Comparison of ENCODE assay signal across 29 cellular contexts in the genomic region with DNA sequence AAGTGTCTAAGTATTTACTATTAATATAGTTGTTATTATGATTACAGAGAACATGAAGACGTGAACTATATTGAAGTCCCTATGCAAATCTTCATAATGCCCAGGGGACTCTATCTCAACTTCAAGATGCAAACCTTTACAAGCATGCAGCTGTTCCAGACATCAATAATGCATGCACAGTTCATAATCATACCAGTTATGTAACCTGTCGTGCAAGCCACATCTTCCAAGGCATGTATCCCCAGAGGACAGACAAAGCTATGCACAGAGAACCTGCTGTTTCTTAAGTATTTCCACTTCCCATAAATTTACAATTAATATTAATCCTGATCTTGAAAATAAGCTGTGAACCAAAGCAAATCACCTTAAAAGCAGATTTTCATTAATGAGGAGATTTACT.
"Had no signal": no experiment of that assay in that cellular context is flagged by ENCODE, and none has a peak within 500 bp of the region (broad histone marks: within the 10 kb centered on the region; RNA-seq: fewer than 3 reads in every experiment).

No MANE protein-coding gene starts in this region.

- H3K4me3 Mint-ChIP-seq: immature natural killer cell; memory B cell; naive thymus-derived CD4-positive, alpha-beta T cell; natural killer cell treated with Interleukin-12 subunit alpha and Interleukin-12 subunit beta and Interleukin-15 and Interleukin-18, amount 100 ng/mL, for 72 hours; neural crest cell; stimulated activated naive B cell treated with anti-CD40 and anti-IgM and Interleukin-4, amounts not matched to agents 10 μg/mL and 1 μg/mL and 100 μg/mL, for 72 hours had no signal

- H3K36me3 ChIP-seq: left ventricle myocardium inferior, neutrophil, right atrium auricular region, right lobe of liver, stomach, thyroid gland, transverse colon, upper lobe of left lung, vagina had no signal

- H3K9me3 ChIP-seq: left ventricle myocardium inferior, mucosa of descending colon, neutrophil, psoas muscle, right atrium auricular region, right lobe of liver, stomach, testis, thyroid gland, transverse colon, upper lobe of left lung, vagina had no signal

- H3K9me3 Mint-ChIP-seq: memory B cell; natural killer cell treated with Interleukin-12 subunit alpha and Interleukin-12 subunit beta and Interleukin-15 and Interleukin-18, amount 100 ng/mL, for 72 hours; neural crest cell; stimulated activated naive B cell treated with anti-CD40 and anti-IgM and Interleukin-4, amounts not matched to agents 10 μg/mL and 1 μg/mL and 100 μg/mL, for 72 hours had no signal

- H3K36me3 Mint-ChIP-seq: immature natural killer cell; memory B cell; naive thymus-derived CD4-positive, alpha-beta T cell; natural killer cell treated with Interleukin-12 subunit alpha and Interleukin-12 subunit beta and Interleukin-15 and Interleukin-18, amount 100 ng/mL, for 72 hours; stimulated activated naive B cell treated with anti-CD40 and anti-IgM and Interleukin-4, amounts not matched to agents 10 μg/mL and 1 μg/mL and 100 μg/mL, for 72 hours had no signal

- H3K4me3 ChIP-seq: left ventricle myocardium inferior, lung, mucosa of descending colon, psoas muscle, right atrium auricular region, right lobe of liver, stomach, testis, thyroid gland, transverse colon, upper lobe of left lung, vagina had no signal

- H2AFZ ChIP-seq: parathyroid adenoma had no signal

- H3K4me1 Mint-ChIP-seq: immature natural killer cell; naive thymus-derived CD4-positive, alpha-beta T cell had no signal

- H3K27ac Mint-ChIP-seq: immature natural killer cell; memory B cell; naive thymus-derived CD4-positive, alpha-beta T cell; natural killer cell treated with Interleukin-12 subunit alpha and Interleukin-12 subunit beta and Interleukin-15 and Interleukin-18, amount 100 ng/mL, for 72 hours; stimulated activated naive B cell treated with anti-CD40 and anti-IgM and Interleukin-4, amounts not matched to agents 10 μg/mL and 1 μg/mL and 100 μg/mL, for 72 hours had no signal

- FAIRE-seq: islet of Langerhans had no signal

- H3K27ac ChIP-seq: left ventricle myocardium inferior, neutrophil, parathyroid adenoma, psoas muscle, right atrium auricular region, right lobe of liver, stomach, testis, thyroid gland, transverse colon, upper lobe of left lung, vagina had no signal

- DNase-seq: hypothalamus; immature natural killer cell; left ventricle myocardium inferior; midbrain; mucosa of descending colon; naive thymus-derived CD4-positive, alpha-beta T cell; occipital lobe; psoas muscle; right lobe of liver; stimulated activated CD4-positive, alpha-beta T cell treated with anti-CD3 and anti-CD28 coated beads, Interleukin-12 subunit alpha, Interleukin-12 subunit beta, amount 100 ng/mL, for 4 hours; stimulated activated CD4-positive, alpha-beta T cell treated with anti-CD3 and anti-CD28 coated beads, Interleukin-15, amount 100 ng/mL, for 24 hours; stimulated activated CD4-positive, alpha-beta T cell treated with anti-CD3 and anti-CD28 coated beads, Interleukin-2, amount 100 ng/mL, for 24 hours; stimulated activated CD4-positive, alpha-beta T cell treated with anti-CD3 and anti-CD28 coated beads, Interleukin-4, amount 100 ng/mL, for 1 hour; stimulated activated naive B cell treated with anti-CD40 and anti-IgM and Interleukin-4, amounts not matched to agents 10 μg/mL and 1 μg/mL and 100 μg/mL, for 72 hours; stimulated activated naive CD8-positive, alpha-beta T cell treated with anti-CD3 and anti-CD28 coated beads, Interleukin-15, Interleukin-2, amounts not matched to agents 100 U/mL and 50 U/mL, for 24 hours; stomach; testis; thyroid gland; transverse colon; upper lobe of left lung had no signal

- H3K27me3 Mint-ChIP-seq: naive thymus-derived CD4-positive, alpha-beta T cell; natural killer cell treated with Interleukin-12 subunit alpha and Interleukin-12 subunit beta and Interleukin-15 and Interleukin-18, amount 100 ng/mL, for 72 hours; stimulated activated naive B cell treated with anti-CD40 and anti-IgM and Interleukin-4, amounts not matched to agents 10 μg/mL and 1 μg/mL and 100 μg/mL, for 72 hours had no signal

- H3K27me3 ChIP-seq: neutrophil, right atrium auricular region, right lobe of liver, stomach, testis, thyroid gland, transverse colon, upper lobe of left lung, vagina had no signal

- H3K79me2 ChIP-seq: parathyroid adenoma had no signal

- ATAC-seq: mucosa of descending colon; naive thymus-derived CD4-positive, alpha-beta T cell; natural killer cell treated with Interleukin-12 subunit alpha and Interleukin-12 subunit beta and Interleukin-15 and Interleukin-18, amount 100 ng/mL, for 72 hours; psoas muscle; right lobe of liver; stimulated activated naive B cell treated with anti-CD40 and anti-IgM and Interleukin-4, amounts not matched to agents 10 μg/mL and 1 μg/mL and 100 μg/mL, for 72 hours; stimulated activated naive CD8-positive, alpha-beta T cell treated with anti-CD3 and anti-CD28 coated beads, Interleukin-15, Interleukin-2, amounts not matched to agents 100 U/mL and 50 U/mL, for 24 hours had no signal

- H3K9ac ChIP-seq: parathyroid adenoma had no signal

- H3K4me1 ChIP-seq: left ventricle myocardium inferior, parathyroid adenoma, psoas muscle, right atrium auricular region, right lobe of liver, stomach, testis, thyroid gland, upper lobe of left lung, vagina had no signal
